Comparison of ENCODE assay signal across 8 cellular contexts in genomic region chrX:109774706-109775105, GRCh38. TPM values are rescaled to one million over a fixed set of nuclear protein-coding genes. Genes with fewer than 3 reads are reported as not detected.
DNase-seq lines count a peak whose midpoint lies in the region; ATAC-seq, FAIRE-seq and TF ChIP-seq lines count a peak whose summit lies in the region.

No MANE protein-coding gene starts in this region.

- no peak overlapping the region for H2AFZ ChIP-seq in ACC112 (ENCODE audit: low read length, unreplicated experiment)

- peaks cover 23% of the 10 kb centered on the region for H3K4me1 ChIP-seq in ACC112 (ENCODE audit: control insufficient read depth, insufficient read depth, low read length, unreplicated experiment)
- no peaks in the 10 kb centered on the region for H3K4me1 ChIP-seq in thoracic aorta (ENCODE audit: control insufficient read depth in 1 of 2, low read depth in 2 of 2)

- peak; percentile 17 for DNase-seq in GM19238 (ENCODE audit: insufficient read length, low spot score)
- peak; percentile 85 for DNase-seq in amniotic epithelial cell (ENCODE audit: low read depth)
- DNase-seq in thoracic aorta (ENCODE audit: low spot score) = no peak
- DNase-seq in activated gamma-delta T cell treated with Interleukin-2 at 50 U/mL for 16 hours = no peak
- no peak for DNase-seq in D721Med (ENCODE audit: insufficient read length, low spot score)
- no peak for DNase-seq in cerebellar nuclear complex (lab: John Stamatoyannopoulos, UW)

- peak; percentile 99 for ATAC-seq in HG03097 (IDR thresholded peaks at IDR 0.05; ENCODE audit: low FRiP score, unreplicated experiment)
- ATAC-seq in thoracic aorta (ENCODE audit: insufficient number of reproducible peaks, low FRiP score, low read depth) = peak; percentile 55

- H3K4me3 ChIP-seq in ACC112 (ENCODE audit: low read depth, low read length) = peak overlapping the region; percentile 62; the same call in 1 of the 2 replicates
- no peak overlapping the region for H3K4me3 ChIP-seq in thoracic aorta

- H3K9me3 ChIP-seq in thoracic aorta = no peaks in the 10 kb centered on the region

- no peaks in the 10 kb centered on the region for H3K27me3 ChIP-seq in ACC112 (ENCODE audit: insufficient read depth, low read length)
- no peaks in the 10 kb centered on the region for H3K27me3 ChIP-seq in thoracic aorta (replicated peaks; ENCODE audit: insufficient read depth)

- H3K27ac ChIP-seq in ACC112 (ENCODE audit: low read depth, low read length) (peak overlapping the region; percentile 88), thoracic aorta (no peak overlapping the region)

- H3K79me2 ChIP-seq in ACC112 (ENCODE audit: control insufficient read depth, insufficient read depth, low read length, unreplicated experiment) = no peaks in the 10 kb centered on the region

- no peak for FAIRE-seq in D721Med (lab: Jason Lieb, UNC)

- no peak for TF ChIP-seq CTCF in thoracic aorta (IDR thresholded peaks at IDR 0.05)
- TF ChIP-seq CTCF in D721Med (IDR thresholded peaks at IDR 0.05; ENCODE audit: insufficient read depth, missing control alignments) = no peak

- H3K36me3 ChIP-seq in ACC112 (ENCODE audit: insufficient read depth, low read length) = no peaks in the 10 kb centered on the region
- no peaks in the 10 kb centered on the region for H3K36me3 ChIP-seq in thoracic aorta

RNA-seq across cellular contexts. Expression of gene ACSL4, which starts 41.6 kb away (rescaled TPM):
- total RNA-seq in thoracic aorta = 100 to 1,000 TPM in 1 of 2 donors, 10 to 100 TPM in 1; 27.5 to 117 TPM

Comparison
In these comparisons a context has a peak if more than half of its experiments do, and no peak if none do; other contexts are left out.
1. DNase-seq: peak in GM19238 (single experiment) and amniotic epithelial cell (single experiment); none in thoracic aorta (single experiment), activated gamma-delta T cell treated with Interleukin-2 at 50 U/mL for 16 hours (single experiment), D721Med (single experiment) and cerebellar nuclear complex (0 of 2).